Comparison of ENCODE assay signal across 1 cellular context in genomic region chr9:98790601-98791146, GRCh38.
TF ChIP-seq lines count a peak whose summit lies in the region.

No MANE protein-coding gene starts in this region.

TF ChIP-seq in H1, 55 proteins besides CTCF, POLR2A, EP300 and RAD21:
- TF ChIP-seq EGR1 (IDR thresholded peaks at IDR 0.05; ENCODE audit: borderline replicate concordance, low read depth, low read length) (no peak), TAF1 (IDR thresholded peaks at IDR 0.05; ENCODE audit: low read depth, low read length) (no peak), CBX5 (IDR thresholded peaks at IDR 0.05; ENCODE audit: low read depth, low read length) (no peak), TEAD4 (IDR thresholded peaks at IDR 0.05; ENCODE audit: low read depth, low read length) (no peak), SP1 (IDR thresholded peaks at IDR 0.05; ENCODE audit: low read depth, low read length) (no peak), POU5F1 (IDR thresholded peaks at IDR 0.05; ENCODE audit: low read depth, low read length) (no peak), ATF2 (IDR thresholded peaks at IDR 0.05; ENCODE audit: low read length) (no peak)
TF ChIP-seq in H1: peak in this region for 0.
